Comparison of ENCODE assay signal across 13 cellular contexts in genomic region chr16:12178251-12178990, GRCh38.
DNase-seq lines count a peak whose midpoint lies in the region; ATAC-seq, FAIRE-seq and TF ChIP-seq lines count a peak whose summit lies in the region.
"Had no signal": no experiment of that assay in that cellular context is flagged by ENCODE, and none has a peak within 500 bp of the region (broad histone marks: within the 10 kb centered on the region; RNA-seq: fewer than 3 reads in every experiment).

No MANE protein-coding gene starts in this region.

- no peak overlapping the region for H3K9ac ChIP-seq in BLaER1 treated with 17β-estradiol and CSF1 and Interleukin-3, amounts not matched to agents 10 nM and 100 nM

- H3K79me2 ChIP-seq in hepatocyte = no peaks in the 10 kb centered on the region

- intact Hi-C loops in posterior cingulate gyrus (cut with DNase I) = no loop called here

- H3K27ac ChIP-seq in BLaER1 treated with 17β-estradiol and CSF1 and Interleukin-3, amounts not matched to agents 10 nM and 100 nM = 0 out of 22 replicates have a peak overlapping the region, but pooled peaks of 2 of the 11 experiments have one; percentile 19 to 22
- peak overlapping the region; percentile 20 for H3K27ac ChIP-seq in hepatocyte
- H3K27ac ChIP-seq: brain microvascular endothelial cell, epithelial cell of prostate, tibial nerve had no signal

- no peaks in the 10 kb centered on the region for H3K9me2 ChIP-seq in hepatocyte (replicated peaks; ENCODE audit: insufficient read depth)

- FAIRE-seq in urothelium cell line (lab: Jason Lieb, UNC) = no peak
- FAIRE-seq: kidney had no signal

- H3K27me3 ChIP-seq in BLaER1 treated with 17β-estradiol and CSF1 and Interleukin-3, amounts not matched to agents 10 nM and 100 nM = no peaks in the 10 kb centered on the region
- no peaks in the 10 kb centered on the region for H3K27me3 ChIP-seq in hepatocyte
- H3K27me3 ChIP-seq: brain microvascular endothelial cell, tibial nerve had no signal

- in situ Hi-C loops in astrocyte of the cerebellum (cut with HindIII; ENCODE audit: low sequenced_read_pairs) = no loop called here

- WGBS in hepatocyte (ENCODE audit: low lambda C conversion rate, missing lambda C conversion rate) = 87% methylated on average over 13 of the region's 13 CpGs

- no peaks in the 10 kb centered on the region for H3K9me3 ChIP-seq in BLaER1 treated with 17β-estradiol and CSF1 and Interleukin-3, amounts not matched to agents 10 nM and 100 nM (replicated peaks in 1 of 11)
- H3K9me3 ChIP-seq in hepatocyte (ENCODE audit: low read depth) = no peaks in the 10 kb centered on the region
- H3K9me3 ChIP-seq: tibial nerve had no signal

- peaks cover 0 to 1% (median 0%) of the 10 kb centered on the region in 11 experiments; a peak in 1 of 22 replicates for H3K36me3 ChIP-seq in BLaER1 treated with 17β-estradiol and CSF1 and Interleukin-3, amounts not matched to agents 10 nM and 100 nM
- no peaks in the 10 kb centered on the region for H3K36me3 ChIP-seq in hepatocyte (replicated peaks; ENCODE audit: insufficient read depth, low read depth)
- H3K36me3 ChIP-seq: brain microvascular endothelial cell, tibial nerve had no signal

- H4K20me1 ChIP-seq in BLaER1 treated with 17β-estradiol and CSF1 and Interleukin-3, amounts not matched to agents 10 nM and 100 nM = peaks cover 0 to 91% (median 0%) of the 10 kb centered on the region in 11 experiments; a peak in 3 of 22 replicates
- no peaks in the 10 kb centered on the region for H4K20me1 ChIP-seq in hepatocyte (ENCODE audit: insufficient read depth, poor library complexity, severe bottlenecking)

- peaks cover 0 to 31% (median 22%) of the 10 kb centered on the region in 10 experiments; a peak in 17 of 20 replicates for H3K4me1 ChIP-seq in BLaER1 treated with 17β-estradiol and CSF1 and Interleukin-3, amounts not matched to agents 10 nM and 100 nM
- no peaks in the 10 kb centered on the region for H3K4me1 ChIP-seq in hepatocyte (ENCODE audit: insufficient read depth)

- no peak for ATAC-seq in GM18867 (IDR thresholded peaks at IDR 0.05; ENCODE audit: unreplicated experiment)
- ATAC-seq: WTC11 had no signal

- DNase-seq in astrocyte of the cerebellum (ENCODE audit: low read depth) (peak; percentile 57), hepatocyte (ENCODE audit: low spot score) (no peak), posterior cingulate gyrus (peak in 8 of 10 donors; percentile 17 to 91 (median 60)), putamen (ENCODE audit: low spot score) (no peak), urothelium cell line (ENCODE audit: low spot score) (no peak), T1000 (lab: John Stamatoyannopoulos, UW) (no peak)
- DNase-seq: brain microvascular endothelial cell, kidney had no signal

- no peak overlapping the region for H3K4me3 ChIP-seq in BLaER1 treated with 17β-estradiol and CSF1 and Interleukin-3, amounts not matched to agents 10 nM and 100 nM
- no peak overlapping the region for H3K4me3 ChIP-seq in astrocyte of the cerebellum (ENCODE audit: low read depth, low read length)
- no peak overlapping the region for H3K4me3 ChIP-seq in hepatocyte
- H3K4me3 ChIP-seq: tibial nerve had no signal

- TF ChIP-seq CTCF in astrocyte of the cerebellum (IDR thresholded peaks at IDR 0.05; ENCODE audit: low read depth, low read length, missing control alignments) (no peak), hepatocyte (IDR thresholded peaks at IDR 0.05; ENCODE audit: poor library complexity) (no peak)

- no peak overlapping the region for H2AFZ ChIP-seq in hepatocyte

- peak overlapping the region in 10 of 11 experiments; percentile 3 to 79 (median 56); a peak in 19 of 22 replicates for H3K4me2 ChIP-seq in BLaER1 treated with 17β-estradiol and CSF1 and Interleukin-3, amounts not matched to agents 10 nM and 100 nM
- no peak overlapping the region for H3K4me2 ChIP-seq in hepatocyte

Comparison
In these comparisons a context has a peak if more than half of its experiments do, and no peak if none do; other contexts are left out.
1. DNase-seq: peak in astrocyte of the cerebellum (single experiment) and posterior cingulate gyrus (8 of 10); none in hepatocyte (single experiment), putamen (single experiment), urothelium cell line (single experiment) and T1000 (single experiment).